In genomic region chr1:50976890-50977574, GRCh38 we compare ENCODE assay signal across 8 cellular contexts. TPM values are rescaled to one million over a fixed set of nuclear protein-coding genes. Genes with fewer than 3 reads are reported as not detected.
DNase-seq lines count a peak whose midpoint lies in the region; ATAC-seq and TF ChIP-seq lines count a peak whose summit lies in the region.

No MANE protein-coding gene starts in this region.

- TF ChIP-seq CTCF in DOHH2 (IDR thresholded peaks at IDR 0.05; ENCODE audit: low read depth, low read length, poor library complexity, severe bottlenecking) = no peak
- TF ChIP-seq CTCF in PC-9 (conservative IDR thresholded peaks at IDR 0.05) = no peak

- H3K4me2 ChIP-seq in DOHH2 (ENCODE audit: low read length) (peak overlapping the region; percentile 88), PC-9 (peak overlapping the region; percentile 88)

- no TSS peak for BruUV-seq in PC-9 (replicated peaks; lab: Mats Ljungman, UMichigan)

- CTCF ChIA-PET in PC-9 (lab: Charles Lee) = no interaction called here

- H2AFZ ChIP-seq in PC-9 = peak overlapping the region; percentile 85; the same call in 1 of the 2 replicates

- H3K27ac ChIP-seq in DOHH2 (ENCODE audit: low read depth, low read length) = peak overlapping the region; percentile 97
- H3K27ac ChIP-seq in PC-9 = no peak overlapping the region
- no peak overlapping the region for H3K27ac ChIP-seq in iPS-18a (ENCODE audit: low read length)
- H3K27ac ChIP-seq in skin epidermis = peak overlapping the region; percentile 64 to 96 (median 91)

- no peak overlapping the region for H3K9ac ChIP-seq in iPS-18a (ENCODE audit: low read length)

- DNase-seq in PC-9 (no peak), astrocyte of the hippocampus (ENCODE audit: low read depth, low spot score) (peak; percentile 72)
- DNase-seq in NK-92 treated with Interleukin-12 subunit alpha and Interleukin-12 subunit beta, amount 100 ng/mL, for 24 hours (lab: John Stamatoyannopoulos, UW) = no peak

- ATAC-seq in GM19463 (IDR thresholded peaks at IDR 0.05; ENCODE audit: unreplicated experiment) (peak; percentile 63), HG03521 (IDR thresholded peaks at IDR 0.05; ENCODE audit: unreplicated experiment) (peak; percentile 33)

- peaks cover 46% of the 10 kb centered on the region for H3K4me1 ChIP-seq in DOHH2 (ENCODE audit: control insufficient read depth, low read length)
- H3K4me1 ChIP-seq in PC-9 (replicated peaks; ENCODE audit: insufficient read depth) = peaks cover 10% of the 10 kb centered on the region
- H3K4me1 ChIP-seq in iPS-18a (ENCODE audit: control insufficient read depth, low read depth, low read length) = peaks cover 22% of the 10 kb centered on the region

- H4K20me1 ChIP-seq in DOHH2 (ENCODE audit: control insufficient read depth, insufficient read depth, low read depth, low read length) (no peaks in the 10 kb centered on the region), PC-9 (ENCODE audit: insufficient read depth) (no peaks in the 10 kb centered on the region)

- H3K27me3 ChIP-seq in DOHH2 (ENCODE audit: control insufficient read depth, low read length) (no peaks in the 10 kb centered on the region), PC-9 (ENCODE audit: insufficient read depth, low read depth) (no peaks in the 10 kb centered on the region), iPS-18a (ENCODE audit: control insufficient read depth, insufficient read depth, low read length) (peaks cover 99% of the 10 kb centered on the region)

- H3F3A ChIP-seq in DOHH2 (ENCODE audit: control insufficient read depth, insufficient read depth) = peaks cover 13% of the 10 kb centered on the region
- H3F3A ChIP-seq in PC-9 (ENCODE audit: insufficient read depth, low read depth) = no peaks in the 10 kb centered on the region; the same call in 1 of the 2 replicates

- POLR2A ChIA-PET in PC-9 (lab: Charles Lee; ENCODE audit: unreplicated experiment) = no interaction called here

- H3K9me2 ChIP-seq in DOHH2 (replicated peaks; ENCODE audit: control insufficient read depth, low read length) = no peaks in the 10 kb centered on the region
- H3K9me2 ChIP-seq in PC-9 (ENCODE audit: insufficient read depth) = no peaks in the 10 kb centered on the region

- peaks cover 99% of the 10 kb centered on the region for H3K79me2 ChIP-seq in DOHH2 (ENCODE audit: control insufficient read depth, low read length)
- H3K79me2 ChIP-seq in PC-9 (ENCODE audit: low read depth) = no peaks in the 10 kb centered on the region

- peak overlapping the region; percentile 83 for H3K4me3 ChIP-seq in DOHH2 (ENCODE audit: low read length)
- H3K4me3 ChIP-seq in PC-9 = peak overlapping the region; percentile 63; the same call in 1 of the 2 replicates
- peak overlapping the region; percentile 64 for H3K4me3 ChIP-seq in iPS-18a (ENCODE audit: low read length)
- H3K4me3 ChIP-seq in skin epidermis = peak overlapping the region; percentile 62 to 94 (median 80)

- H3K36me3 ChIP-seq in DOHH2 (ENCODE audit: control insufficient read depth, low read length) (peaks cover 52% of the 10 kb centered on the region), PC-9 (ENCODE audit: low read depth) (no peaks in the 10 kb centered on the region), iPS-18a (ENCODE audit: control insufficient read depth, low read depth, low read length) (no peaks in the 10 kb centered on the region)

- H3K9me3 ChIP-seq in DOHH2 (ENCODE audit: control insufficient read depth, insufficient read depth, low read length) (no peaks in the 10 kb centered on the region), PC-9 (ENCODE audit: insufficient read depth, low read depth) (no peaks in the 10 kb centered on the region), iPS-18a (ENCODE audit: control insufficient read depth, low read depth, low read length) (no peaks in the 10 kb centered on the region)

- intact Hi-C loops in PC-9 (cut with micrococcal nuclease; ENCODE audit: unreplicated experiment) = no loop called here

RNA-seq across cellular contexts. Expression of gene CDKN2C, which starts 7.0 kb away (rescaled TPM):
- 16.1 and 17.1 TPM in 2 replicates for total RNA-seq in PC-9 (2021)

RNA-seq across cellular contexts. Expression of gene FAF1, which starts 17.0 kb away (rescaled TPM):
- total RNA-seq in PC-9 (2021) = 99.2 and 105 TPM in 2 replicates

Comparison
In these comparisons a context has a peak if more than half of its experiments do, and no peak if none do; other contexts are left out.
1. H3K27ac ChIP-seq: peak in DOHH2 (single experiment) and skin epidermis (21 of 21); none in PC-9 (single experiment) and iPS-18a (single experiment).
2. Peak in every context shown above with its lines, with median percentiles within 50 percentile points of each other: H3K4me3 ChIP-seq.